19 cellular contexts compared by ENCODE assay signal in genomic region chr18:52615321-52615720, GRCh38.
"Had no signal": no experiment of that assay in that cellular context is flagged by ENCODE, and none has a peak within 500 bp of the region (broad histone marks: within the 10 kb centered on the region; RNA-seq: fewer than 3 reads in every experiment).

No MANE protein-coding gene starts in this region.

- H3K4me1 ChIP-seq: colonic mucosa, esophagus squamous epithelium, gastroesophageal sphincter, psoas muscle, right lobe of liver, testis, tibial nerve had no signal

- H3K9me3 ChIP-seq: colonic mucosa, esophagus squamous epithelium, gastroesophageal sphincter, neutrophil, psoas muscle, right lobe of liver, testis, tibial nerve had no signal

- DNase-seq: colonic mucosa; dermis blood vessel endothelial cell; esophagus squamous epithelium; glutamatergic neuron; mammary epithelial cell; psoas muscle; retina; right lobe of liver; stimulated activated CD4-positive, alpha-beta T cell treated with anti-CD3 and anti-CD28 coated beads, Interleukin-15, amount 100 ng/mL, for 24 hours; stimulated activated CD4-positive, alpha-beta T cell treated with anti-CD3 and anti-CD28 coated beads, Interleukin-1b, Interleukin-23, amount 100 ng/mL, for 48 hours; stimulated activated CD4-positive, alpha-beta T cell treated with anti-CD3 and anti-CD28 coated beads, Interleukin-4, amount 100 ng/mL, for 4 hours; stimulated activated naive B cell treated with anti-CD40 and anti-IgM and Interleukin-4, amounts not matched to agents 10 μg/mL and 1 μg/mL and 100 μg/mL, for 72 hours; stimulated activated naive CD8-positive, alpha-beta T cell treated with anti-CD3 and anti-CD28 coated beads, Interleukin-15, amount 100 ng/mL, for 72 hours; testis had no signal

- H3K27ac ChIP-seq: colonic mucosa, esophagus squamous epithelium, gastroesophageal sphincter, neutrophil, psoas muscle, right lobe of liver, testis, tibial nerve had no signal

- H3K27me3 ChIP-seq: colonic mucosa, esophagus squamous epithelium, gastroesophageal sphincter, neutrophil, right lobe of liver, testis, tibial nerve had no signal

- H3K4me3 ChIP-seq: colonic mucosa, esophagus squamous epithelium, gastroesophageal sphincter, psoas muscle, right lobe of liver, testis, tibial nerve had no signal

- ATAC-seq: gastroesophageal sphincter; left lobe of liver; natural killer cell treated with Interleukin-12 subunit alpha and Interleukin-12 subunit beta and Interleukin-15 and Interleukin-18, amount 100 ng/mL, for 72 hours; psoas muscle; right lobe of liver; stimulated activated naive CD8-positive, alpha-beta T cell treated with anti-CD3 and anti-CD28 coated beads, Interleukin-15, amount 100 ng/mL, for 72 hours had no signal

- H3K36me3 ChIP-seq: colonic mucosa, esophagus squamous epithelium, gastroesophageal sphincter, neutrophil, right lobe of liver, tibial nerve had no signal
